Comparison of ENCODE assay signal across 8 cellular contexts in genomic region chrX:150680974-150681373, GRCh38. TPM values are rescaled to one million over a fixed set of nuclear protein-coding genes. Genes with fewer than 3 reads are reported as not detected.
A peak's percentile ranks its signal among the peaks of the same experiment; 100 is the strongest.
DNase-seq lines count a peak whose midpoint lies in the region; ATAC-seq, FAIRE-seq and TF ChIP-seq lines count a peak whose summit lies in the region.

No MANE protein-coding gene starts in this region.

- H3K4me1 ChIP-seq in left ventricle myocardium inferior, result no peaks in the 10 kb centered on the region

- intact Hi-C loops in left ventricle myocardium inferior (cut with micrococcal nuclease), result no loop called here

- no peak overlapping the region for H3K27ac ChIP-seq in left ventricle myocardium inferior (replicated peaks)

- no peaks in the 10 kb centered on the region for H3K27me3 ChIP-seq in left ventricle myocardium inferior (ENCODE audit: low read depth)

- no peak for ATAC-seq in GM21786 (IDR thresholded peaks at IDR 0.05; ENCODE audit: unreplicated experiment)
- no peak for ATAC-seq in HG03175 (IDR thresholded peaks at IDR 0.05; ENCODE audit: unreplicated experiment)
- ATAC-seq in GM18858 (IDR thresholded peaks at IDR 0.05; ENCODE audit: unreplicated experiment), result no peak

- DNase-seq in AG20443 (ENCODE audit: low spot score) (peak; percentile 9), GM19239 (ENCODE audit: insufficient read length, low spot score) (no peak), SK-MEL-5 (ENCODE audit: low read depth, low spot score) (peak; percentile 14), left ventricle myocardium inferior (no peak), cortex of kidney (lab: John Stamatoyannopoulos, UW) (no peak)

- H3K36me3 ChIP-seq in left ventricle myocardium inferior, result no peaks in the 10 kb centered on the region

- peak; percentile 86 for FAIRE-seq in GM19239 (lab: Jason Lieb, UNC)

- no peaks in the 10 kb centered on the region for H3K9me3 ChIP-seq in left ventricle myocardium inferior (replicated peaks)

- no peak overlapping the region for H3K4me3 ChIP-seq in left ventricle myocardium inferior

- in situ Hi-C loops in SK-MEL-5 (cut with HindIII; ENCODE audit: low pct_unique_long_range_greater_than_20kb, low sequenced_read_pairs), result no loop called here

- TF ChIP-seq CTCF in left ventricle myocardium inferior (IDR thresholded peaks at IDR 0.05; ENCODE audit: borderline replicate concordance), result peak; percentile 57

RNA-seq across cellular contexts. Expression of gene MTMR1, which starts 12.2 kb away (rescaled TPM):
- 15.7 and 17.8 TPM in 2 replicates for total RNA-seq in SK-MEL-5 (2014; rRNA removed; shearing (Covaris generic))
- 16.3 and 19.9 TPM in 2 replicates for polyA plus RNA-seq in SK-MEL-5 (2015; cell fraction: cytosol; rRNA removed)
- 40.9 and 45.6 TPM in 2 replicates for polyA plus RNA-seq in SK-MEL-5 (2015; cell fraction: nucleus; rRNA removed)
- 18.6 TPM for total RNA-seq in left ventricle myocardium inferior

Comparison
In these comparisons a context has a peak if more than half of its experiments do, and no peak if none do; other contexts are left out.
1. DNase-seq: peak in AG20443 (single experiment) and SK-MEL-5 (single experiment); none in GM19239 (single experiment), left ventricle myocardium inferior (single experiment) and cortex of kidney (single experiment).